24 cellular contexts compared by ENCODE assay signal in genomic region chr14:23916446-23916845, GRCh38.
"Had no signal": no experiment of that assay in that cellular context is flagged by ENCODE, and none has a peak within 500 bp of the region (broad histone marks: within the 10 kb centered on the region; RNA-seq: fewer than 3 reads in every experiment).

No MANE protein-coding gene starts in this region.

- H3K9ac ChIP-seq: neural progenitor cell, SK-N-SH had no signal

- H3K36me3 ChIP-seq: brain microvascular endothelial cell, colonic mucosa, gastrocnemius medialis, neural progenitor cell, sigmoid colon, tibial artery had no signal

- H3K4me3 ChIP-seq: colonic mucosa, dorsolateral prefrontal cortex, gastrocnemius medialis, lung, neural progenitor cell, psoas muscle, sigmoid colon, smooth muscle cell, tibial artery had no signal

- H3K4me1 ChIP-seq: colonic mucosa, neural progenitor cell, psoas muscle had no signal

- ATAC-seq: effector memory CD8-positive, alpha-beta T cell; esophagus mucosa; gastrocnemius medialis; naive thymus-derived CD4-positive, alpha-beta T cell; psoas muscle; stimulated activated naive B cell treated with anti-CD40 and anti-IgM and Interleukin-4, amounts not matched to agents 10 μg/mL and 1 μg/mL and 100 μg/mL, for 72 hours had no signal

- H3K27me3 ChIP-seq: brain microvascular endothelial cell, colonic mucosa, dorsolateral prefrontal cortex, gastrocnemius medialis, neural progenitor cell, sigmoid colon, tibial artery had no signal

- H3K9me3 ChIP-seq: colonic mucosa, gastrocnemius medialis, psoas muscle, sigmoid colon, SK-N-SH, tibial artery had no signal

- DNase-seq: activated CD4-positive, alpha-beta memory T cell treated with anti-CD3 and anti-CD28 coated beads, Interleukin-2, amount 10 ng/mL, durations not matched to agents 7 days and 5 days; activated CD4-positive, alpha-beta T cell treated with anti-CD3 and anti-CD28 coated beads for 48 hours; activated effector memory CD4-positive, alpha-beta T cell treated with anti-CD3 and anti-CD28 coated beads, Interleukin-2, amount 50 U/mL, for 16 hours; activated naive CD4-positive, alpha-beta T cell treated with anti-CD3 and anti-CD28 coated beads, Interleukin-2, amount 10 ng/mL, durations not matched to agents 7 days and 5 days; activated T-cell treated with anti-CD3 and anti-CD28 coated beads for 4 hours; amygdala; brain microvascular endothelial cell; colonic mucosa; dorsolateral prefrontal cortex; effector memory CD8-positive, alpha-beta T cell; gastrocnemius medialis; head of caudate nucleus; left cardiac atrium; naive thymus-derived CD4-positive, alpha-beta T cell; psoas muscle; sigmoid colon; SK-N-SH; stimulated activated CD4-positive, alpha-beta T cell treated with anti-CD3 and anti-CD28 coated beads, Interleukin-15, amount 100 ng/mL, for 24 hours; stimulated activated naive B cell treated with anti-CD40 and anti-IgM and Interleukin-4, amounts not matched to agents 10 μg/mL and 1 μg/mL and 100 μg/mL, for 72 hours; tibial artery had no signal

- H3K27ac ChIP-seq: brain microvascular endothelial cell, colonic mucosa, dorsolateral prefrontal cortex, gastrocnemius medialis, neural progenitor cell, psoas muscle had no signal
